Comparison of ENCODE assay signal across 19 cellular contexts in genomic region chr9:21077842-21078241, GRCh38. TPM values are rescaled to one million over a fixed set of nuclear protein-coding genes. Genes with fewer than 3 reads are reported as not detected.
DNase-seq lines count a peak whose midpoint lies in the region; FAIRE-seq and TF ChIP-seq lines count a peak whose summit lies in the region.
"Had no signal": no experiment of that assay in that cellular context is flagged by ENCODE, and none has a peak within 500 bp of the region (broad histone marks: within the 10 kb centered on the region; RNA-seq: fewer than 3 reads in every experiment).

IFNB1 (minus strand) TSS chr9:21077942; CDS start chr9:21077869, 73 bp downstream.

- H3K4me1 Mint-ChIP-seq in endothelial cell (ENCODE audit: unreplicated experiment) = peaks cover 38% of the 10 kb centered on the region
- no peaks in the 10 kb centered on the region for H3K4me1 Mint-ChIP-seq in glutamatergic neuron (ENCODE audit: low read depth, unreplicated experiment)

- no peak within 1 kb of the TSS for H3K9ac ChIP-seq in BLaER1 treated with 17β-estradiol and CSF1 and Interleukin-3, amounts not matched to agents 10 nM and 100 nM
- no peak within 1 kb of the TSS for H3K9ac ChIP-seq in OCI-LY3 (ENCODE audit: low read length)
- H3K9ac ChIP-seq: SK-N-SH had no signal

- H3K79me2 ChIP-seq in OCI-LY3 (ENCODE audit: low read length) = no peaks in the 10 kb centered on the region

- DNase-seq in GM12891 (ENCODE audit: insufficient read length, low spot score) (no peak), endothelial cell (ENCODE audit: low spot score) (no peak), tibial nerve (ENCODE audit: low spot score in 2 of 2) (no peak), mucosa of gallbladder (ENCODE audit: low spot score) (no peak), glutamatergic neuron (no peak)
- DNase-seq: COR-L47, DMS153, EL, H9, NCI-H1092, NCI-H146, NCI-H2081, NCI-H510A treated with DMSO at 0.1 percent for 48 hours, NCI-H82, SHP77, SK-N-SH had no signal

- H3K9me3 Mint-ChIP-seq in endothelial cell (ENCODE audit: unreplicated experiment) = no peaks in the 10 kb centered on the region
- no peaks in the 10 kb centered on the region for H3K9me3 Mint-ChIP-seq in glutamatergic neuron (ENCODE audit: unreplicated experiment)

- no peak for FAIRE-seq in GM12891 (lab: Jason Lieb, UNC)

- TF ChIP-seq CTCF in OCI-LY3 (IDR thresholded peaks at IDR 0.05; ENCODE audit: low read depth, low read length) (no peak), endothelial cell (IDR thresholded peaks at IDR 0.05; ENCODE audit: unreplicated experiment) (no peak), tibial nerve (IDR thresholded peaks at IDR 0.05) (no peak), glutamatergic neuron (IDR thresholded peaks at IDR 0.05; ENCODE audit: partially characterized antibody, unreplicated experiment) (no peak)

- H3K27me3 Mint-ChIP-seq in endothelial cell (ENCODE audit: unreplicated experiment) (no peaks in the 10 kb centered on the region), glutamatergic neuron (ENCODE audit: unreplicated experiment) (no peaks in the 10 kb centered on the region)

- 0 out of 22 replicates have a peak, but pooled peaks cover 0 to 2% (median 0%) of the 10 kb centered on the region in 11 experiments for H3K27me3 ChIP-seq in BLaER1 treated with 17β-estradiol and CSF1 and Interleukin-3, amounts not matched to agents 10 nM and 100 nM
- H3K27me3 ChIP-seq in OCI-LY3 (ENCODE audit: low read depth, low read length) = no peaks in the 10 kb centered on the region
- H3K27me3 ChIP-seq in tibial nerve = no peaks in the 10 kb centered on the region

- no peak within 1 kb of the TSS for H3K27ac ChIP-seq in BLaER1 treated with 17β-estradiol and CSF1 and Interleukin-3, amounts not matched to agents 10 nM and 100 nM
- H3K27ac ChIP-seq in OCI-LY3 (ENCODE audit: low read length) (no peak within 1 kb of the TSS), tibial nerve (no peak within 1 kb of the TSS)

- H3K36me3 Mint-ChIP-seq in endothelial cell (ENCODE audit: low read depth, unreplicated experiment) (no peaks in the 10 kb centered on the region), glutamatergic neuron (ENCODE audit: unreplicated experiment) (no peaks in the 10 kb centered on the region)
- H3K36me3 Mint-ChIP-seq: CD14-positive monocyte had no signal

- 71 to 89% methylated on average over 4 of the region's 4 CpGs for WGBS in tibial nerve, 2 donors

- H3K4me3 Mint-ChIP-seq in endothelial cell (ENCODE audit: unreplicated experiment) (no peak within 1 kb of the TSS), glutamatergic neuron (ENCODE audit: unreplicated experiment) (no peak within 1 kb of the TSS)
- H3K4me3 Mint-ChIP-seq: CD14-positive monocyte, H9 had no signal

- H3K27ac Mint-ChIP-seq in endothelial cell (ENCODE audit: unreplicated experiment) = peak within 1 kb of the TSS; percentile 11
- no peak within 1 kb of the TSS for H3K27ac Mint-ChIP-seq in glutamatergic neuron (ENCODE audit: unreplicated experiment)
- H3K27ac Mint-ChIP-seq: CD14-positive monocyte, H9 had no signal

- peak within 1 kb of the TSS in 9 of 11 experiments; percentile 2 to 69 (median 44); a peak in 12 of 22 replicates for H3K4me2 ChIP-seq in BLaER1 treated with 17β-estradiol and CSF1 and Interleukin-3, amounts not matched to agents 10 nM and 100 nM
- peak within 1 kb of the TSS; percentile 12; the same call in 1 of the 2 replicates for H3K4me2 ChIP-seq in OCI-LY3 (ENCODE audit: low read length)
- H3K4me2 ChIP-seq: SK-N-SH had no signal

- peak within 1 kb of the TSS; percentile 49 for H2AFZ ChIP-seq in OCI-LY3 (ENCODE audit: low read depth, low read length)

- H4K20me1 ChIP-seq in BLaER1 treated with 17β-estradiol and CSF1 and Interleukin-3, amounts not matched to agents 10 nM and 100 nM = no peaks in the 10 kb centered on the region
- H4K20me1 ChIP-seq in OCI-LY3 (ENCODE audit: insufficient read depth, low read length) = no peaks in the 10 kb centered on the region

- peaks cover 0 to 26% (median 17%) of the 10 kb centered on the region in 11 experiments; a peak in 13 of 22 replicates for H3K9me3 ChIP-seq in BLaER1 treated with 17β-estradiol and CSF1 and Interleukin-3, amounts not matched to agents 10 nM and 100 nM (replicated peaks in 1 of 11)
- H3K9me3 ChIP-seq in OCI-LY3 (ENCODE audit: insufficient read depth, low read length) (no peaks in the 10 kb centered on the region), tibial nerve (no peaks in the 10 kb centered on the region)
- H3K9me3 ChIP-seq: SK-N-SH had no signal

- peaks cover 25 to 36% (median 29%) of the 10 kb centered on the region in 10 experiments for H3K4me1 ChIP-seq in BLaER1 treated with 17β-estradiol and CSF1 and Interleukin-3, amounts not matched to agents 10 nM and 100 nM
- peaks cover 15% of the 10 kb centered on the region for H3K4me1 ChIP-seq in OCI-LY3 (ENCODE audit: low read length)
- H3K4me1 ChIP-seq in tibial nerve = peaks cover 0 to 15% (median 0%) of the 10 kb centered on the region in 4 donors

- no peak for TF ChIP-seq POLR2A in GM12891 (IDR thresholded peaks at IDR 0.05; ENCODE audit: low read depth, low read length)
- no peak for TF ChIP-seq POLR2A in tibial nerve (IDR thresholded peaks at IDR 0.05)

- no peak within 1 kb of the TSS for H3K4me3 ChIP-seq in BLaER1 treated with 17β-estradiol and CSF1 and Interleukin-3, amounts not matched to agents 10 nM and 100 nM
- no peak within 1 kb of the TSS for H3K4me3 ChIP-seq in OCI-LY3 (ENCODE audit: low read length)
- H3K4me3 ChIP-seq in tibial nerve = no peak within 1 kb of the TSS

- no peaks in the 10 kb centered on the region for H3K36me3 ChIP-seq in BLaER1 treated with 17β-estradiol and CSF1 and Interleukin-3, amounts not matched to agents 10 nM and 100 nM
- no peaks in the 10 kb centered on the region for H3K36me3 ChIP-seq in OCI-LY3 (replicated peaks; ENCODE audit: low read depth, low read length)
- H3K36me3 ChIP-seq in tibial nerve = no peaks in the 10 kb centered on the region

- TF ChIP-seq EP300 in tibial nerve (IDR thresholded peaks at IDR 0.05) = no peak

TF ChIP-seq in GM12891, 5 proteins besides CTCF, POLR2A, EP300 and RAD21:
- TF ChIP-seq TAF1 (IDR thresholded peaks at IDR 0.05; ENCODE audit: low read depth, low read length) (no peak), SPI1 (IDR thresholded peaks at IDR 0.05; ENCODE audit: low read depth, low read length) (peak; percentile 43; the same call in 1 of the 2 replicates)

RNA-seq across cellular contexts. Expression of gene IFNB1, which starts in this region (rescaled TPM):
- not detected for polyA plus RNA-seq in GM12891 (2012; ENCODE audit: low read depth, missing spikeins)
- total RNA-seq in endothelial cell (ENCODE audit: unreplicated experiment) (not detected), tibial nerve (not detected), mucosa of gallbladder (not detected), glutamatergic neuron (ENCODE audit: unreplicated experiment) (not detected)
- total RNA-seq: H9 had no signal
- polyA plus RNA-seq: CD14-positive monocyte, SK-N-SH had no signal
